ENCODE assay signal across 13 cellular contexts in the genomic region with DNA sequence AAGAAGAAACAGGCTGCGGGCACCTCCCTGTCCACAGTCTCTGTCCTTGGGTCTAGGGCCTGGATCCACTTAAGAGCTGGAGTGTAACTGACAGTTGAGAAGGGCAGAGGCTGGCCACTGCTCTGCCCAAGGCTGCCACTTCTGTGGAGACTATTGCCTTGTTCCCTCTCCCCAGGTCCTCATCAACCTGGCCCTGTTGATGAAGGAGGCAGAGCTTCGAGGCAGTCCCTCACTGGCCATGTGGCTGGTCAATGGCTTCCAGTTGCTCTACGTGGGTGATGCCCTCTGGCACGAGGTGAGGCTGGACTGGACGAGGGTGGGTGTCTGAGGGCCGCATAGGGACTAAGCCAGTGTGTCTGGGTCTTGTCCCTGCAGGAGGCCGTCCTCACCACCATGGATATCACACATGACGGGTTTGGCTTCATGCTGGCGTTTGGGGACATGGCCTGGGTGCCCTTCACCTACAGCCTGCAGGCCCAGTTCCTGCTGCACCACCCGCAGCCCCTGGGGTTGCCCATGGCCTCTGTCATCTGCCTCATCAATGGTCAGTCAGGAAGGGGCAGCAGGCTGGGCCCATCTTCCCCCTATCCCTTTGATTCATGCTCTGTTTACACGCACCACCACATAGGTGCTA. TPM values are rescaled to one million over a fixed set of nuclear protein-coding genes. Genes with fewer than 3 reads are reported as not detected.
DNase-seq lines count a peak whose midpoint lies in the region; ATAC-seq and TF ChIP-seq lines count a peak whose summit lies in the region.
"Had no signal": no experiment of that assay in that cellular context is flagged by ENCODE, and none has a peak within 500 bp of the region (broad histone marks: within the 10 kb centered on the region; RNA-seq: fewer than 3 reads in every experiment).

No MANE protein-coding gene starts in this region.

- H3K9me3 ChIP-seq in right cardiac atrium (ENCODE audit: control insufficient read depth, low read length) (no peaks in the 10 kb centered on the region), body of pancreas (no peaks in the 10 kb centered on the region)
- H3K9me3 ChIP-seq: SK-N-SH had no signal

- TF ChIP-seq POLR2A in body of pancreas (IDR thresholded peaks at IDR 0.05): no peak

- no peaks in the 10 kb centered on the region for H3K9me3 Mint-ChIP-seq in stimulated activated naive B cell treated with anti-CD40 and anti-IgM and Interleukin-4, amounts not matched to agents 10 μg/mL and 1 μg/mL and 100 μg/mL, for 72 hours

- H3K27ac Mint-ChIP-seq in stimulated activated naive B cell treated with anti-CD40 and anti-IgM and Interleukin-4, amounts not matched to agents 10 μg/mL and 1 μg/mL and 100 μg/mL, for 72 hours: peak overlapping the region; percentile 73

- no peaks in the 10 kb centered on the region for H3K27me3 Mint-ChIP-seq in stimulated activated naive B cell treated with anti-CD40 and anti-IgM and Interleukin-4, amounts not matched to agents 10 μg/mL and 1 μg/mL and 100 μg/mL, for 72 hours

- H3K27ac ChIP-seq in right cardiac atrium (ENCODE audit: low read length): no peak overlapping the region
- H3K27ac ChIP-seq in body of pancreas: peak overlapping the region; percentile 35 to 93 (median 88)

- ATAC-seq in right cardiac atrium: no peak
- ATAC-seq in left ventricle myocardium superior: no peak
- ATAC-seq in body of pancreas: no peak
- no peak for ATAC-seq in stimulated activated naive B cell treated with anti-CD40 and anti-IgM and Interleukin-4, amounts not matched to agents 10 μg/mL and 1 μg/mL and 100 μg/mL, for 72 hours (replicated peaks)
- ATAC-seq in GM18909 (IDR thresholded peaks at IDR 0.05; ENCODE audit: poor library complexity, unreplicated experiment): no peak
- ATAC-seq in HG03378 (IDR thresholded peaks at IDR 0.05; ENCODE audit: unreplicated experiment): no peak
- ATAC-seq: stimulated activated naive CD8-positive, alpha-beta T cell treated with anti-CD3 and anti-CD28 coated beads, Interleukin-15, Interleukin-2, amounts not matched to agents 100 U/mL and 50 U/mL, for 24 hours had no signal

- 87% methylated on average over 11 of the region's 11 CpGs for WGBS in right cardiac atrium
- 85 to 89% methylated on average over 9 to 11 of the region's 11 CpGs for WGBS in body of pancreas, 2 donors

- peak in 2 of 3 donors; percentile 27 to 47 for DNase-seq in right cardiac atrium
- DNase-seq in left ventricle myocardium superior: no peak
- peak in 1 of 4 donors; percentile 4 for DNase-seq in body of pancreas
- DNase-seq in stimulated activated naive B cell treated with anti-CD40 and anti-IgM and Interleukin-4, amounts not matched to agents 10 μg/mL and 1 μg/mL and 100 μg/mL, for 72 hours: no peak
- DNase-seq: activated CD4-positive, CD25-positive, alpha-beta regulatory T cell; activated T-cell treated with anti-CD3 and anti-CD28 coated beads, Interleukin-2, amount 50 U/mL, for 48 hours; DMS53; NCI-H1092 treated with DMSO at 0.1 percent for 48 hours; SK-N-SH; stimulated activated CD4-positive, alpha-beta T cell treated with anti-CD3 and anti-CD28 coated beads, Interleukin-4, amount 100 ng/mL, for 4 hours had no signal

- intact Hi-C loops in right cardiac atrium (cut with DNase I) (loop anchor here in 2 of 4 donors (10.0 kb wide), 3 partner anchors 90 to 330 kb away; a partner anchor contains a TSS), left ventricle myocardium superior (cut with micrococcal nuclease) (no loop called here), body of pancreas (cut with DNase I) (no loop called here)

- TF ChIP-seq CTCF in body of pancreas (IDR thresholded peaks at IDR 0.05): no peak

- H3K36me3 ChIP-seq in body of pancreas (replicated peaks in 1 of 2; ENCODE audit: insufficient read depth in 1 of 2, low read depth in 2 of 2): peaks cover 0 to 5% of the 10 kb centered on the region in 2 donors

- H3K4me3 Mint-ChIP-seq in stimulated activated naive B cell treated with anti-CD40 and anti-IgM and Interleukin-4, amounts not matched to agents 10 μg/mL and 1 μg/mL and 100 μg/mL, for 72 hours: no peak overlapping the region

- H3K4me1 ChIP-seq in right cardiac atrium (ENCODE audit: control insufficient read depth, insufficient read depth, low read length) (no peaks in the 10 kb centered on the region), body of pancreas (peaks cover 66% of the 10 kb centered on the region)

- H3K27me3 ChIP-seq in right cardiac atrium (ENCODE audit: control insufficient read depth, insufficient read depth) (no peaks in the 10 kb centered on the region), body of pancreas (no peaks in the 10 kb centered on the region)

- peaks cover 33 to 46% of the 10 kb centered on the region in 2 donors for H3K36me3 Mint-ChIP-seq in stimulated activated naive B cell treated with anti-CD40 and anti-IgM and Interleukin-4, amounts not matched to agents 10 μg/mL and 1 μg/mL and 100 μg/mL, for 72 hours

- H3K4me3 ChIP-seq in right cardiac atrium (ENCODE audit: low read length) (no peak overlapping the region), body of pancreas (no peak overlapping the region)

- H3K4me1 Mint-ChIP-seq in stimulated activated naive B cell treated with anti-CD40 and anti-IgM and Interleukin-4, amounts not matched to agents 10 μg/mL and 1 μg/mL and 100 μg/mL, for 72 hours: peaks cover 44 to 88% of the 10 kb centered on the region in 2 donors

RNA-seq across cellular contexts. Expression of a gene that starts 2.8 kb away (rescaled TPM):
- total RNA-seq in right cardiac atrium (1 to 10 TPM; 6.4 to 9.2 (median 7.8) TPM), left ventricle myocardium superior (5.5 TPM), body of pancreas (10 to 100 TPM; 18.7 to 33.9 TPM)
- polyA plus RNA-seq in right cardiac atrium: 11.6 TPM

RNA-seq across cellular contexts. Expression of a gene that starts 3.0 kb away (rescaled TPM):
- total RNA-seq in right cardiac atrium: 10 to 100 TPM; 45.7 to 91.5 (median 52.3) TPM
- 63.5 TPM for polyA plus RNA-seq in right cardiac atrium
- total RNA-seq in left ventricle myocardium superior: 112 TPM
- 10 to 100 TPM; 25.4 to 85.6 TPM for total RNA-seq in body of pancreas

RNA-seq across cellular contexts. Expression of a gene that starts 7.3 kb away (rescaled TPM):
- total RNA-seq in right cardiac atrium: 100 to 1,000 TPM; 658 to 797 (median 721) TPM
- polyA plus RNA-seq in right cardiac atrium: 686 TPM
- 724 TPM for total RNA-seq in left ventricle myocardium superior
- total RNA-seq in body of pancreas: 1,000 to 10,000 TPM; 1,320 to 1,355 TPM

RNA-seq across cellular contexts. Expression of a gene that starts 7.5 kb away (rescaled TPM):
- total RNA-seq in right cardiac atrium: 10 to 100 TPM; 31.1 to 37.7 (median 34.1) TPM
- polyA plus RNA-seq in right cardiac atrium: 24.8 TPM
- total RNA-seq in left ventricle myocardium superior: 33.7 TPM
- total RNA-seq in body of pancreas: 10 to 100 TPM; 34.2 to 35.6 TPM

RNA-seq across cellular contexts. Expression of a gene that starts 18.6 kb away (rescaled TPM):
- total RNA-seq in right cardiac atrium (10 to 100 TPM; 68.0 to 80.9 (median 79.1) TPM), left ventricle myocardium superior (84.8 TPM), body of pancreas (100 to 1,000 TPM; 206 to 360 TPM)
- polyA plus RNA-seq in right cardiac atrium: 67.1 TPM

Comparison
In these comparisons a context has a peak if more than half of its experiments do, and no peak if none do; other contexts are left out.
1. DNase-seq: peak in right cardiac atrium (2 of 3); none in left ventricle myocardium superior (single experiment) and stimulated activated naive B cell treated with anti-CD40 and anti-IgM and Interleukin-4, amounts not matched to agents 10 μg/mL and 1 μg/mL and 100 μg/mL, for 72 hours (single experiment).